ENCODE assay signal across 25 cellular contexts in genomic region chr1:29811727-29812396, GRCh38.
"Had no signal": no experiment of that assay in that cellular context is flagged by ENCODE, and none has a peak within 500 bp of the region (broad histone marks: within the 10 kb centered on the region; RNA-seq: fewer than 3 reads in every experiment).

No MANE protein-coding gene starts in this region.

- ATAC-seq: activated T-helper 17 cell treated with anti-CD3 and anti-CD28 coated beads, Interleukin-2, amount 50 U/mL, for 72 hours; foreskin keratinocyte; naive thymus-derived CD4-positive, alpha-beta T cell had no signal

- H3K27me3 Mint-ChIP-seq: stimulated activated naive CD8-positive, alpha-beta T cell treated with anti-CD3 and anti-CD28 coated beads, Interleukin-15, Interleukin-2, amounts not matched to agents 100 ng/mL and 50 ng/mL, for 24 hours had no signal

- H3K27me3 ChIP-seq: neural progenitor cell, tibial nerve, uterus had no signal

- H3K4me3 ChIP-seq: left lung, lung, neural progenitor cell, psoas muscle, suprapubic skin, tibial nerve, uterus had no signal

- H3K9me3 Mint-ChIP-seq: activated CD4-positive, alpha-beta memory T cell treated with anti-CD3 and anti-CD28 coated beads, Interleukin-2, amount 10 ng/mL, durations not matched to agents 7 days and 5 days; activated CD4-positive, alpha-beta T cell treated with anti-CD3 and anti-CD28 coated beads, Interleukin-2, amount 10 ng/mL, durations not matched to agents 24 days and 14 days; activated naive CD8-positive, alpha-beta T cell treated with anti-CD3 and anti-CD28 coated beads, Interleukin-2, amount 10 ng/mL, durations not matched to agents 7 days and 5 days; activated T-cell treated with anti-CD3 and anti-CD28 coated beads, Interleukin-2, amount 50 U/mL, for 24 hours; activated T-helper 17 cell treated with anti-CD3 and anti-CD28 coated beads, Interleukin-2, amount 50 U/mL, for 72 hours; neural progenitor cell; stimulated activated naive CD8-positive, alpha-beta T cell treated with anti-CD3 and anti-CD28 coated beads, Interleukin-15, Interleukin-2, amounts not matched to agents 100 ng/mL and 50 ng/mL, for 24 hours; T-helper 1 cell treated with Interleukin-12 subunit alpha and Interleukin-12 subunit beta and Interleukin-4 antibody, amounts not matched to agents 30 μg/mL and 1 μg/mL, for 36 hours had no signal

- H3K4me1 ChIP-seq: foreskin keratinocyte, left lung, suprapubic skin, tibial nerve, uterus had no signal

- H3K4me1 Mint-ChIP-seq: activated CD4-positive, alpha-beta memory T cell treated with anti-CD3 and anti-CD28 coated beads, Interleukin-2, amount 10 ng/mL, durations not matched to agents 7 days and 5 days; activated CD4-positive, alpha-beta T cell treated with anti-CD3 and anti-CD28 coated beads, Interleukin-2, amount 10 ng/mL, durations not matched to agents 24 days and 14 days; activated naive CD8-positive, alpha-beta T cell treated with anti-CD3 and anti-CD28 coated beads, Interleukin-2, amount 10 ng/mL, durations not matched to agents 7 days and 5 days; activated T-helper 17 cell treated with anti-CD3 and anti-CD28 coated beads, Interleukin-2, amount 50 U/mL, for 72 hours had no signal

- H3K4me3 Mint-ChIP-seq: activated CD4-positive, alpha-beta memory T cell treated with anti-CD3 and anti-CD28 coated beads, Interleukin-2, amount 10 ng/mL, durations not matched to agents 7 days and 5 days; activated CD4-positive, alpha-beta T cell treated with anti-CD3 and anti-CD28 coated beads, Interleukin-2, amount 10 ng/mL, durations not matched to agents 24 days and 14 days; activated naive CD8-positive, alpha-beta T cell treated with anti-CD3 and anti-CD28 coated beads, Interleukin-2, amount 10 ng/mL, durations not matched to agents 7 days and 5 days; activated T-cell treated with anti-CD3 and anti-CD28 coated beads, Interleukin-2, amount 50 U/mL, for 24 hours; activated T-helper 17 cell treated with anti-CD3 and anti-CD28 coated beads, Interleukin-2, amount 50 U/mL, for 72 hours; naive thymus-derived CD4-positive, alpha-beta T cell; neural progenitor cell; stimulated activated naive CD8-positive, alpha-beta T cell treated with anti-CD3 and anti-CD28 coated beads, Interleukin-15, Interleukin-2, amounts not matched to agents 100 ng/mL and 50 ng/mL, for 24 hours; T-helper 1 cell treated with Interleukin-12 subunit alpha and Interleukin-12 subunit beta and Interleukin-4 antibody, amounts not matched to agents 30 μg/mL and 1 μg/mL, for 36 hours had no signal

- H3K36me3 ChIP-seq: left lung, neural progenitor cell, suprapubic skin, tibial nerve, uterus had no signal

- H3K9me3 ChIP-seq: left lung, psoas muscle, suprapubic skin, tibial nerve, uterus had no signal

- H3K27ac Mint-ChIP-seq: activated CD4-positive, alpha-beta memory T cell treated with anti-CD3 and anti-CD28 coated beads, Interleukin-2, amount 10 ng/mL, durations not matched to agents 7 days and 5 days; activated CD4-positive, alpha-beta T cell treated with anti-CD3 and anti-CD28 coated beads, Interleukin-2, amount 10 ng/mL, durations not matched to agents 24 days and 14 days; activated naive CD8-positive, alpha-beta T cell treated with anti-CD3 and anti-CD28 coated beads, Interleukin-2, amount 10 ng/mL, durations not matched to agents 7 days and 5 days; activated T-cell treated with anti-CD3 and anti-CD28 coated beads, Interleukin-2, amount 50 U/mL, for 24 hours; activated T-helper 17 cell treated with anti-CD3 and anti-CD28 coated beads, Interleukin-2, amount 50 U/mL, for 72 hours; naive thymus-derived CD4-positive, alpha-beta T cell; stimulated activated naive CD8-positive, alpha-beta T cell treated with anti-CD3 and anti-CD28 coated beads, Interleukin-15, Interleukin-2, amounts not matched to agents 100 ng/mL and 50 ng/mL, for 24 hours; T-helper 1 cell treated with Interleukin-12 subunit alpha and Interleukin-12 subunit beta and Interleukin-4 antibody, amounts not matched to agents 30 μg/mL and 1 μg/mL, for 36 hours had no signal

- H3K36me3 Mint-ChIP-seq: activated naive CD8-positive, alpha-beta T cell treated with anti-CD3 and anti-CD28 coated beads, Interleukin-2, amount 10 ng/mL, durations not matched to agents 7 days and 5 days; naive thymus-derived CD4-positive, alpha-beta T cell; neural progenitor cell had no signal

- H3K27ac ChIP-seq: foreskin keratinocyte, left lung, neural progenitor cell, psoas muscle, suprapubic skin, tibial nerve, uterus had no signal

- DNase-seq: activated CD4-positive, alpha-beta memory T cell treated with anti-CD3 and anti-CD28 coated beads, Interleukin-2, amount 10 ng/mL, durations not matched to agents 7 days and 5 days; activated CD4-positive, alpha-beta T cell treated with anti-CD3 and anti-CD28 coated beads, Interleukin-2, amount 10 ng/mL, durations not matched to agents 24 days and 14 days; activated CD4-positive, CD25-positive, alpha-beta regulatory T cell; activated naive CD4-positive, alpha-beta T cell treated with Interleukin-2 at 50 U/mL for 16 hours; activated naive CD8-positive, alpha-beta T cell treated with anti-CD3 and anti-CD28 coated beads, Interleukin-2, amount 10 ng/mL, durations not matched to agents 7 days and 5 days; activated T-cell treated with anti-CD3 and anti-CD28 coated beads, Interleukin-2, amount 50 U/mL, for 24 hours; amygdala; cerebellar nuclear complex; effector CD4-positive, alpha-beta T cell; erythroblast; foreskin keratinocyte; left lung; naive thymus-derived CD4-positive, alpha-beta T cell; psoas muscle; right cardiac atrium; stimulated activated CD4-positive, alpha-beta T cell treated with anti-CD3 and anti-CD28 coated beads, Interleukin-12 subunit alpha, Interleukin-12 subunit beta, amount 100 ng/mL, for 4 hours; stimulated activated CD4-positive, alpha-beta T cell treated with anti-CD3 and anti-CD28 coated beads, Interleukin-4, amount 100 ng/mL, for 4 hours; uterus had no signal
